Comparison of ENCODE assay signal across 1 cellular context in genomic region chr7:47669178-47669878, GRCh38.
TF ChIP-seq lines count a peak whose summit lies in the region.

No MANE protein-coding gene starts in this region.

TF ChIP-seq in GM12878, 131 proteins besides CTCF, POLR2A, EP300 and RAD21 (continued from another document and continues in another):
- 0 out of 2 replicates have a peak, but pooled peaks have one; percentile 9 for TF ChIP-seq ZBTB11 (CRISPR knock-in tag; IDR thresholded peaks at IDR 0.05)
- TF ChIP-seq ZNF207 (IDR thresholded peaks at IDR 0.05; ENCODE audit: borderline replicate concordance), result no peak; the same call in 1 of the 2 replicates
- TF ChIP-seq CHD1 (IDR thresholded peaks at IDR 0.05; ENCODE audit: low read depth, low read length), result no peak
- no peak for TF ChIP-seq CUX1 (IDR thresholded peaks at IDR 0.05; ENCODE audit: insufficient replicate concordance, low read depth, low read length)
- TF ChIP-seq HDAC6 (IDR thresholded peaks at IDR 0.05; ENCODE audit: unreplicated experiment), result no peak
- TF ChIP-seq PAX5 (IDR thresholded peaks at IDR 0.05; ENCODE audit: borderline replicate concordance, low read depth, low read length), result peak; percentile 79
- peak; percentile 45; the same call in 1 of the 2 replicates for TF ChIP-seq MEF2A (IDR thresholded peaks at IDR 0.05; ENCODE audit: insufficient read depth, low read depth, low read length)
- no peak for TF ChIP-seq BCLAF1 (IDR thresholded peaks at IDR 0.05)
- no peak for TF ChIP-seq IRF5 (IDR thresholded peaks at IDR 0.05; ENCODE audit: borderline replicate concordance)
- no peak for TF ChIP-seq SUZ12 (IDR thresholded peaks at IDR 0.05; ENCODE audit: unreplicated experiment)
- no peak for TF ChIP-seq SREBF2 (IDR thresholded peaks at IDR 0.05; ENCODE audit: low read length)
- no peak for TF ChIP-seq ZBTB33 (IDR thresholded peaks at IDR 0.05)
- TF ChIP-seq SKIL (IDR thresholded peaks at IDR 0.05; ENCODE audit: low read depth, poor library complexity, severe bottlenecking), result no peak
- TF ChIP-seq BCL11A (IDR thresholded peaks at IDR 0.05; ENCODE audit: low read depth, low read length), result peak; percentile 35; the same call in 1 of the 2 replicates
- 0 out of 2 replicates have a peak, but pooled peaks have one; percentile 32 for TF ChIP-seq MAX (IDR thresholded peaks at IDR 0.05; ENCODE audit: low read depth, low read length)
- TF ChIP-seq NR2C2 (IDR thresholded peaks at IDR 0.05; ENCODE audit: borderline replicate concordance, control insufficient read depth, insufficient read length, low read depth), result no peak
- no peak for TF ChIP-seq DPF2 (IDR thresholded peaks at IDR 0.05)
- no peak for TF ChIP-seq ZZZ3 (IDR thresholded peaks at IDR 0.05; ENCODE audit: control insufficient read depth, insufficient read length, low read depth)
- TF ChIP-seq POU2F2 (IDR thresholded peaks at IDR 0.05; ENCODE audit: borderline replicate concordance, low read depth, low read length), result 0 out of 3 replicates have a peak, but pooled peaks have one; percentile 61
- TF ChIP-seq ETV6 (conservative IDR thresholded peaks at IDR 0.05 in 1 of 2, IDR thresholded peaks at IDR 0.05 in 1 of 2; ENCODE audit: borderline replicate concordance in 1 of 2, low read depth in 1 of 2), result peak in 1 of 2 experiments; percentile 65; a peak in 2 of 4 replicates
- TF ChIP-seq TCF3 (IDR thresholded peaks at IDR 0.05; ENCODE audit: borderline replicate concordance, insufficient read depth, low read depth, low read length), result peak; percentile 53; the same call in 1 of the 2 replicates
- TF ChIP-seq MXI1 (IDR thresholded peaks at IDR 0.05; ENCODE audit: low read depth, low read length), result no peak
- no peak for TF ChIP-seq ZNF24 (IDR thresholded peaks at IDR 0.05)
- TF ChIP-seq TAF1 (IDR thresholded peaks at IDR 0.05; ENCODE audit: borderline replicate concordance, low read depth, low read length), result no peak
- peak; percentile 69 for TF ChIP-seq JUNB (IDR thresholded peaks at IDR 0.05)
- no peak for TF ChIP-seq ZNF384 (IDR thresholded peaks at IDR 0.05; ENCODE audit: borderline replicate concordance, low read depth, low read length)
- TF ChIP-seq MLLT1 (IDR thresholded peaks at IDR 0.05), result no peak
- TF ChIP-seq CHD4 (IDR thresholded peaks at IDR 0.05), result no peak
- peak; percentile 46; the same call in 1 of the 2 replicates for TF ChIP-seq RAD51 (IDR thresholded peaks at IDR 0.05)
- TF ChIP-seq SPI1 (IDR thresholded peaks at IDR 0.05; ENCODE audit: borderline replicate concordance, insufficient read depth, low read depth, low read length), result peak; percentile 45
- TF ChIP-seq BHLHE40 (IDR thresholded peaks at IDR 0.05; ENCODE audit: borderline replicate concordance in 1 of 2, low read depth in 2 of 2, low read length in 1 of 2), result peak; percentile 80 to 83; a peak in 3 of 4 replicates
- no peak for TF ChIP-seq ASH2L (IDR thresholded peaks at IDR 0.05; ENCODE audit: borderline replicate concordance, low read depth)
- peak; percentile 10; the same call in 1 of the 2 replicates for TF ChIP-seq USF2 (IDR thresholded peaks at IDR 0.05; ENCODE audit: borderline replicate concordance, low read depth, low read length)
- TF ChIP-seq HDAC2 (IDR thresholded peaks at IDR 0.05), result no peak
- 0 out of 2 replicates have a peak, but pooled peaks have one; percentile 26 for TF ChIP-seq PKNOX1 (IDR thresholded peaks at IDR 0.05)
